Comparison of ENCODE assay signal across 14 cellular contexts in genomic region chr12:46300906-46301305, GRCh38. TPM values are rescaled to one million over a fixed set of nuclear protein-coding genes. Genes with fewer than 3 reads are reported as not detected.
DNase-seq lines count a peak whose midpoint lies in the region; ATAC-seq and TF ChIP-seq lines count a peak whose summit lies in the region.
"Had no signal": no experiment of that assay in that cellular context is flagged by ENCODE, and none has a peak within 500 bp of the region (broad histone marks: within the 10 kb centered on the region; RNA-seq: fewer than 3 reads in every experiment).

No MANE protein-coding gene starts in this region.

- DNase-seq in activated naive CD8-positive, alpha-beta T cell treated with anti-CD3 and anti-CD28 coated beads, Interleukin-2, amount 50 U/mL, for 24 hours: no peak
- DNase-seq in NCI-H510A (lab: John Stamatoyannopoulos, UW) (peak; percentile 39), endothelial cell (ENCODE audit: low spot score) (peak; percentile 44), epidermal melanocyte (ENCODE audit: insufficient read length, low spot score) (no peak), anterior cingulate cortex (lab: John Stamatoyannopoulos, UW) (no peak), esophagus muscularis mucosa (ENCODE audit: extremely low spot score) (no peak)
- DNase-seq: activated T-cell treated with anti-CD3 and anti-CD28 coated beads for 4 hours; naive thymus-derived CD4-positive, alpha-beta T cell; small intestine; upper lobe of left lung had no signal

- TF ChIP-seq CTCF in endothelial cell (IDR thresholded peaks at IDR 0.05; ENCODE audit: unreplicated experiment): no peak
- TF ChIP-seq CTCF in esophagus muscularis mucosa (IDR thresholded peaks at IDR 0.05): no peak

- H3K27ac ChIP-seq in esophagus muscularis mucosa (replicated peaks in 1 of 4): no peak overlapping the region
- H3K27ac ChIP-seq: body of pancreas, Peyer's patch, upper lobe of left lung had no signal

- TF ChIP-seq POLR2A in esophagus muscularis mucosa (IDR thresholded peaks at IDR 0.05; ENCODE audit: low read depth): no peak

- no peak for ATAC-seq in activated naive CD8-positive, alpha-beta T cell treated with anti-CD3 and anti-CD28 coated beads, Interleukin-2, amount 50 U/mL, for 24 hours
- ATAC-seq: body of pancreas; naive thymus-derived CD4-positive, alpha-beta T cell had no signal

- H3K9me3 Mint-ChIP-seq in activated naive CD8-positive, alpha-beta T cell (ENCODE audit: low read depth): no peaks in the 10 kb centered on the region
- H3K9me3 Mint-ChIP-seq in activated naive CD8-positive, alpha-beta T cell treated with anti-CD3 and anti-CD28 coated beads, Interleukin-2, amount 50 U/mL, for 24 hours: no peaks in the 10 kb centered on the region
- peaks cover 7% of the 10 kb centered on the region for H3K9me3 Mint-ChIP-seq in endothelial cell (ENCODE audit: unreplicated experiment)

- H3K4me1 Mint-ChIP-seq in activated naive CD8-positive, alpha-beta T cell (ENCODE audit: low read depth): peaks cover 15% of the 10 kb centered on the region
- H3K4me1 Mint-ChIP-seq in activated naive CD8-positive, alpha-beta T cell treated with anti-CD3 and anti-CD28 coated beads, Interleukin-2, amount 50 U/mL, for 24 hours: peaks cover 9% of the 10 kb centered on the region
- H3K4me1 Mint-ChIP-seq in endothelial cell (ENCODE audit: unreplicated experiment): peaks cover 63% of the 10 kb centered on the region

- no peaks in the 10 kb centered on the region for H3K27me3 Mint-ChIP-seq in activated naive CD8-positive, alpha-beta T cell
- no peaks in the 10 kb centered on the region for H3K27me3 Mint-ChIP-seq in activated naive CD8-positive, alpha-beta T cell treated with anti-CD3 and anti-CD28 coated beads, Interleukin-2, amount 50 U/mL, for 24 hours
- H3K27me3 Mint-ChIP-seq in endothelial cell (ENCODE audit: unreplicated experiment): peaks cover 8% of the 10 kb centered on the region

- H3K27me3 ChIP-seq in skeletal muscle satellite cell (ENCODE audit: control insufficient read depth, insufficient read depth, low read length): no peaks in the 10 kb centered on the region
- H3K27me3 ChIP-seq in esophagus muscularis mucosa: no peaks in the 10 kb centered on the region
- H3K27me3 ChIP-seq: body of pancreas, Peyer's patch, upper lobe of left lung had no signal

- intact Hi-C loops in esophagus muscularis mucosa (cut with DNase I): loop anchor here (10.0 kb wide), 1 partner anchor 176 kb away; no protein-coding TSS in a partner anchor

- no peaks in the 10 kb centered on the region for H3K36me3 Mint-ChIP-seq in activated naive CD8-positive, alpha-beta T cell
- no peaks in the 10 kb centered on the region for H3K36me3 Mint-ChIP-seq in activated naive CD8-positive, alpha-beta T cell treated with anti-CD3 and anti-CD28 coated beads, Interleukin-2, amount 50 U/mL, for 24 hours (ENCODE audit: low read depth)
- H3K36me3 Mint-ChIP-seq in endothelial cell (ENCODE audit: low read depth, unreplicated experiment): peaks cover 3% of the 10 kb centered on the region
- H3K36me3 Mint-ChIP-seq: naive thymus-derived CD4-positive, alpha-beta T cell had no signal

- WGBS in esophagus muscularis mucosa: 55% methylated on average over 3 of the region's 3 CpGs

- H3K4me3 Mint-ChIP-seq in activated naive CD8-positive, alpha-beta T cell: no peak overlapping the region
- H3K4me3 Mint-ChIP-seq in activated naive CD8-positive, alpha-beta T cell treated with anti-CD3 and anti-CD28 coated beads, Interleukin-2, amount 50 U/mL, for 24 hours: no peak overlapping the region
- no peak overlapping the region for H3K4me3 Mint-ChIP-seq in endothelial cell (ENCODE audit: unreplicated experiment)
- H3K4me3 Mint-ChIP-seq: naive thymus-derived CD4-positive, alpha-beta T cell had no signal

- peak overlapping the region; percentile 41 for H3K27ac Mint-ChIP-seq in activated naive CD8-positive, alpha-beta T cell
- H3K27ac Mint-ChIP-seq in activated naive CD8-positive, alpha-beta T cell treated with anti-CD3 and anti-CD28 coated beads, Interleukin-2, amount 50 U/mL, for 24 hours: no peak overlapping the region
- peak overlapping the region; percentile 98 for H3K27ac Mint-ChIP-seq in endothelial cell (ENCODE audit: unreplicated experiment)

- H3K4me3 ChIP-seq in skeletal muscle satellite cell (ENCODE audit: low read length): peak overlapping the region; percentile 43
- H3K4me3 ChIP-seq in esophagus muscularis mucosa: no peak overlapping the region
- H3K4me3 ChIP-seq: body of pancreas, Peyer's patch, upper lobe of left lung had no signal

- TF ChIP-seq EP300 in esophagus muscularis mucosa (IDR thresholded peaks at IDR 0.05): no peak

- peaks cover 18% of the 10 kb centered on the region for H3K4me1 ChIP-seq in skeletal muscle satellite cell (ENCODE audit: control insufficient read depth, insufficient read depth, low read length)
- H3K4me1 ChIP-seq in esophagus muscularis mucosa: peaks cover 0 to 17% (median 14%) of the 10 kb centered on the region in 4 donors
- H3K4me1 ChIP-seq: body of pancreas, Peyer's patch, upper lobe of left lung had no signal

- peak overlapping the region; percentile 22 for H3K9ac ChIP-seq in skeletal muscle satellite cell (ENCODE audit: low read depth, low read length)

- H3K4me2 ChIP-seq in skeletal muscle satellite cell (ENCODE audit: low read length): peak overlapping the region; percentile 48

- no peaks in the 10 kb centered on the region for H3K9me3 ChIP-seq in skeletal muscle satellite cell (replicated peaks; ENCODE audit: low read length)
- no peaks in the 10 kb centered on the region for H3K9me3 ChIP-seq in esophagus muscularis mucosa
- H3K9me3 ChIP-seq: body of pancreas, Peyer's patch, upper lobe of left lung had no signal

- no peaks in the 10 kb centered on the region for H3K36me3 ChIP-seq in skeletal muscle satellite cell (ENCODE audit: insufficient read depth, low read length)
- no peaks in the 10 kb centered on the region for H3K36me3 ChIP-seq in esophagus muscularis mucosa
- H3K36me3 ChIP-seq: Peyer's patch, upper lobe of left lung had no signal

RNA-seq across cellular contexts. Expression of gene SLC38A1, which starts 32.1 kb away (rescaled TPM):
- total RNA-seq in endothelial cell (ENCODE audit: unreplicated experiment) (100 TPM), esophagus muscularis mucosa (100 to 1,000 TPM; 173 to 200 (median 193) TPM)
- 30.6 and 65.1 TPM in 2 replicates for total RNA-seq in skeletal muscle satellite cell (2012; rRNA removed)

Comparison
In these comparisons a context has a peak if more than half of its experiments do, and no peak if none do; other contexts are left out.
1. DNase-seq: peak in NCI-H510A (single experiment) and endothelial cell (single experiment); none in activated naive CD8-positive, alpha-beta T cell treated with anti-CD3 and anti-CD28 coated beads, Interleukin-2, amount 50 U/mL, for 24 hours (single experiment), epidermal melanocyte (single experiment), anterior cingulate cortex (0 of 58) and esophagus muscularis mucosa (single experiment).